Comparison of ENCODE assay signal across 8 cellular contexts in the genomic region with DNA sequence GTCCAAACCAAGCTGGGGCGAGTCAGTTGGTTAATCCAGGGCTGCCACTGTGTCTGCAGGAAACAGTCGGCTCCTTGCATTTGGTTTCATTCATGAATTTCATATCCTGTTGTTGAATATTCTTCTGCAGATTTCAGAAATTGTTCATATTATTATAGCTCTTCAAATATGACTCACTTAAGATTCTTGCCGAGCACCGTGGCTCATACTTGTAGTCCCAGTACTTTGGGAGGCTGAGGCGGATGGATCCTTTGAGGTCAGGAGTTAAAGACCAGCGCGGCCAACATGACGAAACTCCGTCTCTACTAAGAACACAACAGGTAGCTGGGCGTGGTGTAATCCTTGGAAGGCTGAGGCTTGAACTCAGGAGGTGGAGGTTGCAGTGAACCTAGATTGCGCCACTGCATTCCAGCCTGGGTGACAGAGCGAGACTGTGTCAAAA. TPM values are rescaled to one million over a fixed set of nuclear protein-coding genes. Genes with fewer than 3 reads are reported as not detected.
DNase-seq lines count a peak whose midpoint lies in the region; ATAC-seq and TF ChIP-seq lines count a peak whose summit lies in the region.

No MANE protein-coding gene starts in this region.

- H3K27ac ChIP-seq in foreskin keratinocyte (peak overlapping the region; percentile 76), thyroid gland (peak overlapping the region; percentile 72 to 85 (median 85))

- no peaks in the 10 kb centered on the region for H3K9me3 Mint-ChIP-seq in activated T-helper 1 cell treated with anti-CD3 and anti-CD28 coated beads, Interleukin-12 subunit alpha, Interleukin-12 subunit beta, Interleukin-2, Interleukin-4 antibody, amounts not matched to agents 30 ng/mL and 10 ng/mL and 1 ng/mL, durations not matched to agents 14 hours and 24 hours and 36 hours

- H3K4me1 ChIP-seq in foreskin keratinocyte (peaks cover 45% of the 10 kb centered on the region), thyroid gland (peaks cover 17 to 38% of the 10 kb centered on the region in 2 donors)

- no peaks in the 10 kb centered on the region for H3K9me3 ChIP-seq in thyroid gland

- peak overlapping the region; percentile 31 for H3K4me3 Mint-ChIP-seq in activated T-helper 1 cell treated with anti-CD3 and anti-CD28 coated beads, Interleukin-12 subunit alpha, Interleukin-12 subunit beta, Interleukin-2, Interleukin-4 antibody, amounts not matched to agents 30 ng/mL and 10 ng/mL and 1 ng/mL, durations not matched to agents 14 hours and 24 hours and 36 hours

- TF ChIP-seq CTCF in foreskin keratinocyte (conservative IDR thresholded peaks at IDR 0.05), result no peak
- TF ChIP-seq CTCF in thyroid gland (IDR thresholded peaks at IDR 0.05), result no peak

- H3K27me3 Mint-ChIP-seq in activated T-helper 1 cell treated with anti-CD3 and anti-CD28 coated beads, Interleukin-12 subunit alpha, Interleukin-12 subunit beta, Interleukin-2, Interleukin-4 antibody, amounts not matched to agents 30 ng/mL and 10 ng/mL and 1 ng/mL, durations not matched to agents 14 hours and 24 hours and 36 hours (ENCODE audit: insufficient read depth), result no peaks in the 10 kb centered on the region

- peaks cover 70% of the 10 kb centered on the region for H3K4me1 Mint-ChIP-seq in activated T-helper 1 cell treated with anti-CD3 and anti-CD28 coated beads, Interleukin-12 subunit alpha, Interleukin-12 subunit beta, Interleukin-2, Interleukin-4 antibody, amounts not matched to agents 30 ng/mL and 10 ng/mL and 1 ng/mL, durations not matched to agents 14 hours and 24 hours and 36 hours (ENCODE audit: low read depth)

- peak; percentile 58 for ATAC-seq in foreskin keratinocyte
- ATAC-seq in GM18870 (IDR thresholded peaks at IDR 0.05; ENCODE audit: unreplicated experiment), result no peak

- TF ChIP-seq POLR2A in thyroid gland (IDR thresholded peaks at IDR 0.05), result no peak

- intact Hi-C loops in activated T-helper 1 cell treated with anti-CD3 and anti-CD28 coated beads, Interleukin-12 subunit alpha, Interleukin-12 subunit beta, Interleukin-2, Interleukin-4 antibody, amounts not matched to agents 30 ng/mL and 10 ng/mL and 1 ng/mL, durations not matched to agents 14 hours and 24 hours and 36 hours (cut with micrococcal nuclease), result loop anchor here (10.0 kb wide), 3 partner anchors 943 to 1563 kb away; no protein-coding TSS in a partner anchor
- intact Hi-C loops in thyroid gland (cut with DNase I), result no loop called here

- WGBS in thyroid gland, 2 donors, result 29 to 38% methylated on average over 12 of the region's 12 CpGs

- no peak overlapping the region for H3K4me3 ChIP-seq in thyroid gland (replicated peaks in 1 of 3)

- H3K36me3 ChIP-seq in thyroid gland, result no peaks in the 10 kb centered on the region

- peaks cover 48% of the 10 kb centered on the region for H3K36me3 Mint-ChIP-seq in activated T-helper 1 cell treated with anti-CD3 and anti-CD28 coated beads, Interleukin-12 subunit alpha, Interleukin-12 subunit beta, Interleukin-2, Interleukin-4 antibody, amounts not matched to agents 30 ng/mL and 10 ng/mL and 1 ng/mL, durations not matched to agents 14 hours and 24 hours and 36 hours (ENCODE audit: low read depth)

- H3K27me3 ChIP-seq in foreskin keratinocyte (no peaks in the 10 kb centered on the region), thyroid gland (no peaks in the 10 kb centered on the region)

- DNase-seq in activated naive CD4-positive, alpha-beta T cell treated with Interleukin-2 at 50 U/mL for 16 hours, result peak; percentile 64
- no peak for DNase-seq in activated naive CD4-positive, alpha-beta T cell treated with anti-CD3 and anti-CD28 coated beads, Interleukin-2, amount 50 U/mL, for 16 hours
- peak; percentile 23 for DNase-seq in activated T-helper 1 cell treated with anti-CD3 and anti-CD28 coated beads, Interleukin-12 subunit alpha, Interleukin-12 subunit beta, Interleukin-2, Interleukin-4 antibody, amounts not matched to agents 30 ng/mL and 10 ng/mL and 1 ng/mL, durations not matched to agents 14 hours and 24 hours and 36 hours (ENCODE audit: low spot score)
- DNase-seq in foreskin keratinocyte, result peak; percentile 90 to 96
- peak; percentile 85 to 87 for DNase-seq in thyroid gland
- no peak for DNase-seq in NCI-H187 (lab: John Stamatoyannopoulos, UW)
- DNase-seq in Kasumi-1 (lab: John Stamatoyannopoulos, UW), result no peak

- peak overlapping the region; percentile 89 for H3K27ac Mint-ChIP-seq in activated T-helper 1 cell treated with anti-CD3 and anti-CD28 coated beads, Interleukin-12 subunit alpha, Interleukin-12 subunit beta, Interleukin-2, Interleukin-4 antibody, amounts not matched to agents 30 ng/mL and 10 ng/mL and 1 ng/mL, durations not matched to agents 14 hours and 24 hours and 36 hours

RNA-seq across cellular contexts. Expression of gene PFKP, which starts 24.0 kb away (rescaled TPM):
- 264 and 267 TPM in 2 replicates for total RNA-seq in activated T-helper 1 cell treated with anti-CD3 and anti-CD28 coated beads, Interleukin-12 subunit alpha, Interleukin-12 subunit beta, Interleukin-2, Interleukin-4 antibody, amounts not matched to agents 30 ng/mL and 10 ng/mL and 1 ng/mL, durations not matched to agents 14 hours and 24 hours and 36 hours
- total RNA-seq in foreskin keratinocyte (186 and 190 TPM in 2 replicates), thyroid gland (100 to 1,000 TPM in 2 of 4 donors, 10 to 100 TPM in 2; 56.6 to 154 (median 115) TPM)
- polyA plus RNA-seq in foreskin keratinocyte, result 125 and 130 TPM in 2 replicates

Comparison
In these comparisons a context has a peak if more than half of its experiments do, and no peak if none do; other contexts are left out.
1. DNase-seq: peak in activated naive CD4-positive, alpha-beta T cell treated with Interleukin-2 at 50 U/mL for 16 hours (single experiment), activated T-helper 1 cell treated with anti-CD3 and anti-CD28 coated beads, Interleukin-12 subunit alpha, Interleukin-12 subunit beta, Interleukin-2, Interleukin-4 antibody, amounts not matched to agents 30 ng/mL and 10 ng/mL and 1 ng/mL, durations not matched to agents 14 hours and 24 hours and 36 hours (single experiment), foreskin keratinocyte (2 of 2) and thyroid gland (2 of 2); none in activated naive CD4-positive, alpha-beta T cell treated with anti-CD3 and anti-CD28 coated beads, Interleukin-2, amount 50 U/mL, for 16 hours (single experiment), NCI-H187 (0 of 2) and Kasumi-1 (0 of 2).